In the genomic region with DNA sequence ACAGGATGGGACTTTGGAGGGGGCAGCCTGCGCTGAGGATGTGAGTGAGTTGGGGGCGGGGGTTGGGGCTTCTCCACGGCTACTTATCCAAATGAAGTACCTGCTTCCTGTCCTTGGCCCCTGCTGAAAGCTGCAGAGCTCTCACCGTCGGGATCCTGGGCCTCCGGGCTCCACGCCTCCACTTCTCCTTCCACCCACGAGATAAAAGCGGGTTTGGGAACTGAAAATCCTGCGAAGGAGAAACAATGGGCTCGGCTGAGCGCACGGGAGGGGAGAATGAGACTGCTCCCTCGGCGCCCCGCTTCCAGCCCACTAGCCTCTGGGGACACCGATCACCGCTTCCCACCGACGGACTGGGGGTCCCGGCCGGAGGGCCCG, we compare ENCODE assay signal across 8 cellular contexts. TPM values are rescaled to one million over a fixed set of nuclear protein-coding genes. Genes with fewer than 3 reads are reported as not detected.
A peak's percentile ranks its signal among the peaks of the same experiment; 100 is the strongest.
DNase-seq lines count a peak whose midpoint lies in the region; ATAC-seq and TF ChIP-seq lines count a peak whose summit lies in the region.

No MANE protein-coding gene starts in this region.

- H3K4me3 ChIP-seq in GM23338, result peak overlapping the region; percentile 64
- H3K4me3 ChIP-seq in muscle layer of duodenum (ENCODE audit: low read depth in 1 of 2, low read length in 2 of 2), result peak overlapping the region; percentile 88 to 93

- no peaks in the 10 kb centered on the region for H3K9me3 ChIP-seq in muscle layer of duodenum (ENCODE audit: control insufficient read depth in 1 of 2, low read length in 2 of 2)

- H3K27me3 Mint-ChIP-seq in GM23338 (ENCODE audit: insufficient read depth, low read depth, poor library complexity), result peaks cover 7% of the 10 kb centered on the region

- H3K4me1 Mint-ChIP-seq in GM23338, result no peaks in the 10 kb centered on the region; the same call in 2 of the 3 replicates

- DNase-seq in NCI-H1105 treated with DMSO at 0.1 percent for 48 hours (lab: John Stamatoyannopoulos, UW), result peak; percentile 37
- no peak for DNase-seq in NCI-H1105 (lab: John Stamatoyannopoulos, UW)
- peak; percentile 70 for DNase-seq in GM23338 (ENCODE audit: low spot score)
- peak; percentile 61 for DNase-seq in NCI-H345 treated with DMSO at 0.1 percent for 48 hours (lab: John Stamatoyannopoulos, UW; ENCODE audit: unreplicated experiment)
- DNase-seq in activated CD8-positive, alpha-beta memory T cell treated with anti-CD3 and anti-CD28 coated beads, Interleukin-2, amount 50 U/mL, for 48 hours, result no peak
- DNase-seq in activated CD8-positive, alpha-beta memory T cell treated with anti-CD3 and anti-CD28 coated beads, Interleukin-2, amount 50 U/mL, for 4 hours, result no peak

- no peaks in the 10 kb centered on the region for H4K20me1 ChIP-seq in GM23338 (replicated peaks; ENCODE audit: insufficient read depth)

- no peaks in the 10 kb centered on the region for H3K9me2 ChIP-seq in GM23338 (ENCODE audit: insufficient read depth)

- no peak for TF ChIP-seq CTCF in GM23338 (conservative IDR thresholded peaks at IDR 0.05; ENCODE audit: low read depth in 2 of 2)

- H3K4me2 ChIP-seq in GM23338, result peak overlapping the region; percentile 75

- peaks cover 60% of the 10 kb centered on the region for H3K36me3 Mint-ChIP-seq in GM23338 (ENCODE audit: low read depth)

- H3K4me3 Mint-ChIP-seq in GM23338, result peak overlapping the region; percentile 82

- H3K4me1 ChIP-seq in GM23338 (ENCODE audit: insufficient read depth) (peaks cover 3% of the 10 kb centered on the region; the same call in 1 of the 2 replicates), muscle layer of duodenum (ENCODE audit: control insufficient read depth in 1 of 2, insufficient read depth in 2 of 2, low read length in 2 of 2) (peaks cover 0 to 22% of the 10 kb centered on the region in 2 donors)

- H3K27ac ChIP-seq in GM23338 (ENCODE audit: low read depth) (peak overlapping the region; percentile 78; the same call in 1 of the 2 replicates), cingulate gyrus (ENCODE audit: low read depth, low read length) (peak overlapping the region; percentile 93), muscle layer of duodenum (ENCODE audit: low read length) (peak overlapping the region; percentile 92)

- peak overlapping the region; percentile 53; the same call in 1 of the 2 replicates for H3K27ac Mint-ChIP-seq in GM23338

- 0 out of 2 replicates have a peak, but pooled peaks cover 4% of the 10 kb centered on the region for H3F3A ChIP-seq in GM23338 (replicated peaks; ENCODE audit: low read depth)

- H3K36me3 ChIP-seq in GM23338 (ENCODE audit: insufficient read depth), result no peaks in the 10 kb centered on the region; the same call in 1 of the 2 replicates
- H3K36me3 ChIP-seq in muscle layer of duodenum (ENCODE audit: control insufficient read depth in 1 of 2, insufficient read depth in 2 of 2, low read length in 2 of 2), result peaks cover 5 to 21% of the 10 kb centered on the region in 2 donors

- no peaks in the 10 kb centered on the region for H3K27me3 ChIP-seq in GM23338 (ENCODE audit: insufficient read depth)
- H3K27me3 ChIP-seq in muscle layer of duodenum (ENCODE audit: low read depth, low read length), result no peaks in the 10 kb centered on the region

- peak overlapping the region; percentile 3; the same call in 1 of the 2 replicates for H2AFZ ChIP-seq in GM23338

- peaks cover 2% of the 10 kb centered on the region; the same call in 1 of the 3 replicates for H3K9me3 Mint-ChIP-seq in GM23338

- peaks cover 33% of the 10 kb centered on the region for H3K79me2 ChIP-seq in GM23338 (replicated peaks; ENCODE audit: insufficient read depth)

- peak; percentile 61 for ATAC-seq in GM23338

TF ChIP-seq in GM23338, 12 proteins besides CTCF, POLR2A, EP300 and RAD21:
- TF ChIP-seq ZNF331 (CRISPR knock-in tag; IDR thresholded peaks at IDR 0.05; ENCODE audit: low read depth) (no peak), POLR2AphosphoS5 (IDR thresholded peaks at IDR 0.05; ENCODE audit: low read depth) (peak; percentile 32; the same call in 1 of the 2 replicates), STAT1 (IDR thresholded peaks at IDR 0.05; ENCODE audit: unreplicated experiment) (no peak)

RNA-seq across cellular contexts. Expression of a gene that starts 0.5 kb away (rescaled TPM):
- 7.1 and 7.5 TPM in 2 replicates for total RNA-seq in GM23338 (2014; rRNA removed; shearing (Covaris generic))
- 4.9 and 5.4 TPM in 2 replicates for polyA plus RNA-seq in GM23338 (2016; fragmentation: Nextera tagmentation; extraction: Ambion mirVana)

RNA-seq across cellular contexts. Expression of a gene that starts 13.5 kb away (rescaled TPM):
- total RNA-seq in GM23338 (2014; rRNA removed; shearing (Covaris generic)), result 1.3 and 4.0 TPM in 2 replicates
- polyA plus RNA-seq in GM23338 (2016; fragmentation: Nextera tagmentation; extraction: Ambion mirVana), result 4.4 and 6.2 TPM in 2 replicates

RNA-seq across cellular contexts. Expression of a gene that starts 25.2 kb away (rescaled TPM):
- 13.4 and 16.7 TPM in 2 replicates for total RNA-seq in GM23338 (2014; rRNA removed; shearing (Covaris generic))
- polyA plus RNA-seq in GM23338 (2016; fragmentation: Nextera tagmentation; extraction: Ambion mirVana), result 5.3 and 5.9 TPM in 2 replicates

RNA-seq across cellular contexts. Expression of a gene that starts 26.8 kb away (rescaled TPM):
- total RNA-seq in GM23338 (2014; rRNA removed; shearing (Covaris generic)), result 10.7 and 12.9 TPM in 2 replicates
- 5.6 and 6.0 TPM in 2 replicates for polyA plus RNA-seq in GM23338 (2016; fragmentation: Nextera tagmentation; extraction: Ambion mirVana)

RNA-seq across cellular contexts. Expression of a gene that starts 50.4 kb away (rescaled TPM):
- total RNA-seq in GM23338 (2014; rRNA removed; shearing (Covaris generic)), result 10.8 and 12.6 TPM in 2 replicates
- 3.0 and 4.2 TPM in 2 replicates for polyA plus RNA-seq in GM23338 (2016; fragmentation: Nextera tagmentation; extraction: Ambion mirVana)

Comparison
In these comparisons a context has a peak if more than half of its experiments do, and no peak if none do; other contexts are left out.
1. DNase-seq: peak in NCI-H1105 treated with DMSO at 0.1 percent for 48 hours (single experiment), GM23338 (single experiment) and NCI-H345 treated with DMSO at 0.1 percent for 48 hours (single experiment); none in NCI-H1105 (single experiment), activated CD8-positive, alpha-beta memory T cell treated with anti-CD3 and anti-CD28 coated beads, Interleukin-2, amount 50 U/mL, for 48 hours (single experiment) and activated CD8-positive, alpha-beta memory T cell treated with anti-CD3 and anti-CD28 coated beads, Interleukin-2, amount 50 U/mL, for 4 hours (single experiment).
2. Peak in every context shown above with its lines, with median percentiles within 50 percentile points of each other: H3K27ac ChIP-seq.